ENCODE assay signal across 27 cellular contexts in the genomic region with DNA sequence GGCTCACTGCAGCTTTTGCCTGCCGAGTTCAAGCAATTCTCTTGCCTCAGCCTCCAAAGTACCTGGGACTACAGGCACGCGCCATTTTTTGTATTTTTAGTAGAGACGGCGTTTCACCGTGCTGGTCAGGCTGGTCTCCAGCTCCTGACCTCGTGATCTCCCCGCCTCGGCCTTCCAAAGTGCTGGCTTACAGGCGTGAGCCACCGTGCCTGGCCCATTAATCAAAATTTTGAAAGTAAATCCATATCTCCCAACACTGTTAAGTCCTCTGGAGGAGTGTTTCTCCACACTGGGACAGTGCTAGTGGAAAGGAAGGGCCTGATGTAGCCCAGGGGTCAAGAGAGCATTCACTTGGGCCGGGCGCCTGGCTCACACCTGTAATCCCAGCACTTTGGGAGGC.
"Had no signal": no experiment of that assay in that cellular context is flagged by ENCODE, and none has a peak within 500 bp of the region (broad histone marks: within the 10 kb centered on the region; RNA-seq: fewer than 3 reads in every experiment).

No MANE protein-coding gene starts in this region.

- H3K27me3 Mint-ChIP-seq: progenitor cell of endocrine pancreas; stimulated activated naive B cell treated with anti-CD40 and anti-IgM and Interleukin-4, amounts not matched to agents 10 μg/mL and 1 μg/mL and 100 μg/mL, for 72 hours; stimulated activated naive CD8-positive, alpha-beta T cell treated with anti-CD3 and anti-CD28 coated beads, Interleukin-15, Interleukin-2, amounts not matched to agents 100 ng/mL and 50 ng/mL, for 24 hours had no signal

- H3K4me2 ChIP-seq: neural progenitor cell had no signal

- H3K4me1 Mint-ChIP-seq: naive thymus-derived CD4-positive, alpha-beta T cell; natural killer cell; nephron; neural progenitor cell; stimulated activated effector memory CD8-positive, alpha-beta T cell treated with anti-CD3 and anti-CD28 coated beads, Interleukin-12 subunit alpha, Interleukin-12 subunit beta, amount 100 ng/mL, for 72 hours; stimulated activated naive B cell treated with anti-CD40 and anti-IgM and Interleukin-4, amounts not matched to agents 10 μg/mL and 1 μg/mL and 100 μg/mL, for 72 hours had no signal

- ATAC-seq: naive thymus-derived CD4-positive, alpha-beta T cell; natural killer cell; pancreas; psoas muscle; right lobe of liver; stimulated activated effector memory CD8-positive, alpha-beta T cell treated with anti-CD3 and anti-CD28 coated beads, Interleukin-12 subunit alpha, Interleukin-12 subunit beta, amount 100 ng/mL, for 72 hours; stimulated activated naive B cell treated with anti-CD40 and anti-IgM and Interleukin-4, amounts not matched to agents 10 μg/mL and 1 μg/mL and 100 μg/mL, for 72 hours had no signal

- H3K4me3 Mint-ChIP-seq: naive thymus-derived CD4-positive, alpha-beta T cell; natural killer cell; nephron; neural progenitor cell; stimulated activated effector memory CD8-positive, alpha-beta T cell treated with anti-CD3 and anti-CD28 coated beads, Interleukin-12 subunit alpha, Interleukin-12 subunit beta, amount 100 ng/mL, for 72 hours; stimulated activated naive B cell treated with anti-CD40 and anti-IgM and Interleukin-4, amounts not matched to agents 10 μg/mL and 1 μg/mL and 100 μg/mL, for 72 hours; stimulated activated naive CD8-positive, alpha-beta T cell treated with anti-CD3 and anti-CD28 coated beads, Interleukin-15, Interleukin-2, amounts not matched to agents 100 ng/mL and 50 ng/mL, for 24 hours had no signal

- H3K4me1 ChIP-seq: neural progenitor cell, pancreas, psoas muscle, right lobe of liver, sigmoid colon, stomach, thyroid gland, tibial nerve, upper lobe of left lung, vagina had no signal

- H3K9me3 ChIP-seq: neutrophil, pancreas, psoas muscle, right lobe of liver, thoracic aorta, thyroid gland, vagina had no signal

- H3K4me3 ChIP-seq: neural progenitor cell, pancreas, psoas muscle, right lobe of liver, sigmoid colon, stomach, thoracic aorta, thyroid gland, tibial nerve, upper lobe of left lung, vagina had no signal

- H3K27ac Mint-ChIP-seq: natural killer cell; nephron; neural progenitor cell; stimulated activated effector memory CD8-positive, alpha-beta T cell treated with anti-CD3 and anti-CD28 coated beads, Interleukin-12 subunit alpha, Interleukin-12 subunit beta, amount 100 ng/mL, for 72 hours; stimulated activated naive B cell treated with anti-CD40 and anti-IgM and Interleukin-4, amounts not matched to agents 10 μg/mL and 1 μg/mL and 100 μg/mL, for 72 hours; stimulated activated naive CD8-positive, alpha-beta T cell treated with anti-CD3 and anti-CD28 coated beads, Interleukin-15, Interleukin-2, amounts not matched to agents 100 ng/mL and 50 ng/mL, for 24 hours had no signal

- H3K9me3 Mint-ChIP-seq: nephron, neural progenitor cell had no signal

- H3K36me3 Mint-ChIP-seq: naive thymus-derived CD4-positive, alpha-beta T cell; natural killer cell; neural progenitor cell; stimulated activated effector memory CD8-positive, alpha-beta T cell treated with anti-CD3 and anti-CD28 coated beads, Interleukin-12 subunit alpha, Interleukin-12 subunit beta, amount 100 ng/mL, for 72 hours; stimulated activated naive B cell treated with anti-CD40 and anti-IgM and Interleukin-4, amounts not matched to agents 10 μg/mL and 1 μg/mL and 100 μg/mL, for 72 hours had no signal

- H3K27me3 ChIP-seq: neural progenitor cell, neutrophil, pancreas, right lobe of liver, sigmoid colon, stomach, thyroid gland, tibial nerve, upper lobe of left lung, vagina had no signal

- H3K9ac ChIP-seq: neural progenitor cell had no signal

- H3K27ac ChIP-seq: neural progenitor cell, neutrophil, pancreas, psoas muscle, right lobe of liver, sigmoid colon, stomach, thoracic aorta, thyroid gland, tibial nerve, upper lobe of left lung, vagina had no signal

- H3K36me3 ChIP-seq: neural progenitor cell, neutrophil, pancreas, right lobe of liver, sigmoid colon, stomach, thoracic aorta, thyroid gland, tibial nerve, upper lobe of left lung, vagina had no signal

- H2AFZ ChIP-seq: neural progenitor cell had no signal

- DNase-seq: naive thymus-derived CD4-positive, alpha-beta T cell; natural killer cell; nucleus accumbens; psoas muscle; right lobe of liver; sigmoid colon; small intestine; stimulated activated CD4-positive, alpha-beta T cell treated with anti-CD3 and anti-CD28 coated beads, Interleukin-15, amount 100 ng/mL, for 24 hours; stimulated activated CD4-positive, alpha-beta T cell treated with anti-CD3 and anti-CD28 coated beads, Interleukin-2, amount 100 ng/mL, for 24 hours; stimulated activated CD4-positive, alpha-beta T cell treated with anti-CD3 and anti-CD28 coated beads, Interleukin-2, amount 100 ng/mL, for 48 hours; stimulated activated CD4-positive, alpha-beta T cell treated with anti-CD3 and anti-CD28 coated beads, Interleukin-4, amount 100 ng/mL, for 24 hours; stimulated activated naive B cell treated with anti-CD40 and anti-IgM and Interleukin-4, amounts not matched to agents 10 μg/mL and 1 μg/mL and 100 μg/mL, for 72 hours; stimulated activated naive CD4-positive, alpha-beta T cell treated with Interleukin-2 at 50 U/mL for 16 hours; stomach; thyroid gland; trophoblast cell; upper lobe of left lung had no signal
